ENCODE assay signal across 1 cellular context in the genomic region with DNA sequence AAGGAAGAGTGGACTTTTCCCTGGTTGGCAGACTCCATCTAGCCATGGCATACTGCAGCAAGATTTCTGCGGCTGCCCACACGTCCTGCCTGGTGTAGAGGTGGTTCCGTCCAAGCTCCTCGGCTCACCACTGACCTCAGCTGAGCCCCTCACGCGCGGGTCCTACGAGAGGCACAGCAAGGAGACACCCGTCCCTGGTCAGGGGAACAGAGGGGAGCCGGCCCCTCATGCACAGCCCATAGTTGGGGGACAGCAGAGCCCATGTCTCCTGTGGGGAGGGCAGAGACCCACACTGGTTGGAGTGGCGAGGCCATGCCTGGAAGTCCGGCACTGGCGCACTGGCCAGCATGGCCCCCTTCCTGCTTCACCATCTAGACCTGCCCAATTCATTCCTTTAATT.
TF ChIP-seq lines count a peak whose summit lies in the region.

No MANE protein-coding gene starts in this region.

TF ChIP-seq in H1, 55 proteins besides CTCF, POLR2A, EP300 and RAD21:
- no peak for TF ChIP-seq CBX5 (IDR thresholded peaks at IDR 0.05; ENCODE audit: low read depth, low read length)
- TF ChIP-seq NRF1 (IDR thresholded peaks at IDR 0.05; ENCODE audit: low read depth, low read length), result no peak
- TF ChIP-seq, protein P1, sequence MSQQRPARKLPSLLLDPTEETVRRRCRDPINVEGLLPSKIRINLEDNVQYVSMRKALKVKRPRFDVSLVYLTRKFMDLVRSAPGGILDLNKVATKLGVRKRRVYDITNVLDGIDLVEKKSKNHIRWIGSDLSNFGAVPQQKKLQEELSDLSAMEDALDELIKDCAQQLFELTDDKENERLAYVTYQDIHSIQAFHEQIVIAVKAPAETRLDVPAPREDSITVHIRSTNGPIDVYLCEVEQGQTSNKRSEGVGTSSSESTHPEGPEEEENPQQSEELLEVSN (IDR thresholded peaks at IDR 0.05), result no peak
- TF ChIP-seq KDM5A (IDR thresholded peaks at IDR 0.05; ENCODE audit: low read length), result no peak
- TF ChIP-seq BRCA1 (IDR thresholded peaks at IDR 0.05; ENCODE audit: low read depth, low read length), result no peak
- TF ChIP-seq RXRA (IDR thresholded peaks at IDR 0.05; ENCODE audit: insufficient read depth, low read depth, low read length), result no peak
- no peak for TF ChIP-seq SUZ12 (IDR thresholded peaks at IDR 0.05; ENCODE audit: low read length)
- TF ChIP-seq GABPA (IDR thresholded peaks at IDR 0.05; ENCODE audit: borderline replicate concordance, insufficient read depth, low read length), result no peak
- no peak for TF ChIP-seq TBP (IDR thresholded peaks at IDR 0.05; ENCODE audit: low read depth, low read length)
- TF ChIP-seq SIN3A (conservative IDR thresholded peaks at IDR 0.05 in 1 of 2, IDR thresholded peaks at IDR 0.05 in 1 of 2; ENCODE audit: low read depth in 1 of 2, low read length in 2 of 2), result no peak
- no peak for TF ChIP-seq SP4 (IDR thresholded peaks at IDR 0.05; ENCODE audit: low read length)
- no peak for TF ChIP-seq CEBPB (IDR thresholded peaks at IDR 0.05; ENCODE audit: low read depth, low read length)
- no peak for TF ChIP-seq FOSL1 (IDR thresholded peaks at IDR 0.05; ENCODE audit: insufficient read depth, low read depth, low read length)
- no peak for TF ChIP-seq BACH1 (IDR thresholded peaks at IDR 0.05; ENCODE audit: low read length)
- TF ChIP-seq SIX5 (IDR thresholded peaks at IDR 0.05; ENCODE audit: low read depth, low read length), result no peak
- no peak for TF ChIP-seq SP2 (IDR thresholded peaks at IDR 0.05; ENCODE audit: low read length)
- TF ChIP-seq TCF12 (IDR thresholded peaks at IDR 0.05; ENCODE audit: low read depth, low read length), result no peak
- TF ChIP-seq, protein P2, sequence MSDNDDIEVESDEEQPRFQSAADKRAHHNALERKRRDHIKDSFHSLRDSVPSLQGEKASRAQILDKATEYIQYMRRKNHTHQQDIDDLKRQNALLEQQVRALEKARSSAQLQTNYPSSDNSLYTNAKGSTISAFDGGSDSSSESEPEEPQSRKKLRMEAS (IDR thresholded peaks at IDR 0.05), result no peak
- no peak for TF ChIP-seq JUN (IDR thresholded peaks at IDR 0.05; ENCODE audit: low read depth, low read length)
